In the genomic region with DNA sequence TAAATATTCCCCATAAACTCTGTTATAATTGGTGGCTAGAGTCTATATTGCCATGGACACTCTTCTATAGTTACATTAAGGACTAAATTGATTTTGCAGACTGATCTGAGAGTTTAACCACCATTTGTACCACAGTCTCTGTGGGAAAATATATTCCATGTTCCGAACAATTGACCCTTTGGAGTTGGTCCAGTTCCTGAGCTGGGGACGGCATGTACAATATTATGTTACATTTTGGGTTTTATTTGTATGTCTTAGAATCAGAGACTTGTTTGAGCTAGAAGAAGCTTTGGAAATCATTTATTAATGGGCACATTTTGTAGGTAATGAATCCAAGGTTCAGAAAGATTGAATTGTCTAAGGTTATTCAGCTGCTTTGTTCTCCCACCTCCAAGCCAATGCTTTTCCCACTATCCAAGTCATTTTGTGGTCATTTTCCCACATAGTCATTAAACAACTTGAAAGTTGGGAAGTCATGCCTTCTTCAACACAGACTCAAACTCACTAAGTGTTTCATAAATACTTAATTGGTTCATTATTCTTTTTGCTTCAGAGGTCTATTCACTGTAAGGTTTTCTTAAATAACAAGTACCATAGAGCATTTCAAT, we compare ENCODE assay signal across 15 cellular contexts.
"Had no signal": no experiment of that assay in that cellular context is flagged by ENCODE, and none has a peak within 500 bp of the region (broad histone marks: within the 10 kb centered on the region; RNA-seq: fewer than 3 reads in every experiment).

No MANE protein-coding gene starts in this region.

- H3K27ac ChIP-seq: neural progenitor cell, right lobe of liver had no signal

- H3K27me3 ChIP-seq: heart right ventricle, neural progenitor cell, ovary, right lobe of liver, spleen, upper lobe of left lung had no signal

- ATAC-seq: heart right ventricle; right lobe of liver; stimulated activated memory B cell treated with anti-CD40 and anti-IgM and Interleukin-4, amounts not matched to agents 10 μg/mL and 1 μg/mL and 100 μg/mL, for 72 hours had no signal

- H3K9me3 ChIP-seq: heart right ventricle, ovary, right lobe of liver, spleen, upper lobe of left lung had no signal

- H3K36me3 ChIP-seq: heart right ventricle, neural progenitor cell, ovary, right lobe of liver, spleen, upper lobe of left lung had no signal

- DNase-seq: activated CD4-positive, alpha-beta T cell treated with anti-CD3 and anti-CD28 coated beads, Interleukin-2, amount 50 U/mL, for 1 hour; activated naive CD4-positive, alpha-beta T cell treated with anti-CD3 and anti-CD28 coated beads, Interleukin-2, amount 50 U/mL, for 16 hours; activated T-cell treated with anti-CD3 and anti-CD28 coated beads for 4 hours; amygdala; foreskin melanocyte; heart right ventricle; kidney; ovary; right lobe of liver; spleen; stimulated activated CD4-positive, alpha-beta T cell treated with anti-CD3 and anti-CD28 coated beads, Interleukin-1b, Interleukin-23, amount 100 ng/mL, for 48 hours; T-helper 2 cell; upper lobe of left lung had no signal

- H3K4me3 ChIP-seq: heart right ventricle, neural progenitor cell, ovary, right lobe of liver, spleen, upper lobe of left lung had no signal
